ENCODE assay signal across 17 cellular contexts in genomic region chr2:20755132-20755800, GRCh38.
DNase-seq lines count a peak whose midpoint lies in the region; ATAC-seq, FAIRE-seq and TF ChIP-seq lines count a peak whose summit lies in the region.
"Had no signal": no experiment of that assay in that cellular context is flagged by ENCODE, and none has a peak within 500 bp of the region (broad histone marks: within the 10 kb centered on the region; RNA-seq: fewer than 3 reads in every experiment).

No MANE protein-coding gene starts in this region.

- TF ChIP-seq POLR2A in H54 (IDR thresholded peaks at IDR 0.05; ENCODE audit: low read depth, low read length), result no peak

- ATAC-seq in GM19397 (IDR thresholded peaks at IDR 0.05; ENCODE audit: unreplicated experiment), result no peak
- ATAC-seq: activated CD4-positive, CD25-positive, alpha-beta regulatory T cell treated with anti-CD3 and anti-CD28 coated beads, Interleukin-2, amount 50 U/mL, for 24 hours; psoas muscle; T-cell had no signal

- no peak for FAIRE-seq in H54 (lab: Jason Lieb, UNC)
- FAIRE-seq: frontal cortex had no signal

- DNase-seq in EH (ENCODE audit: low read depth) (peak; percentile 5), NCI-H2171 treated with DMSO at 0.1 percent for 48 hours (lab: John Stamatoyannopoulos, UW) (peak; percentile 62), dermis blood vessel endothelial cell (peak; percentile 35), lung microvascular endothelial cell (ENCODE audit: low read depth in 2 of 2) (peak; percentile 23 to 65), H54 (ENCODE audit: insufficient read length, low spot score) (no peak), NCI-H1436 treated with DMSO at 0.1 percent for 48 hours (lab: John Stamatoyannopoulos, UW) (no peak)
- no peak for DNase-seq in activated effector memory CD4-positive, alpha-beta T cell treated with Interleukin-2 at 50 U/mL for 16 hours
- DNase-seq: activated T-cell treated with anti-CD3 and anti-CD28 coated beads, Interleukin-2, amount 50 U/mL, for 1 hour; GM23248; immature natural killer cell; NCI-H2029 treated with DMSO at 0.1 percent for 48 hours; psoas muscle; stimulated activated CD4-positive, alpha-beta T cell treated with anti-CD3 and anti-CD28 coated beads, Interleukin-1b, Interleukin-23, amount 100 ng/mL, for 48 hours; T-cell had no signal

Comparison
In these comparisons a context has a peak if more than half of its experiments do, and no peak if none do; other contexts are left out.
1. DNase-seq: peak in EH (single experiment), NCI-H2171 treated with DMSO at 0.1 percent for 48 hours (single experiment), dermis blood vessel endothelial cell (single experiment) and lung microvascular endothelial cell (2 of 2); none in H54 (single experiment), NCI-H1436 treated with DMSO at 0.1 percent for 48 hours (single experiment) and activated effector memory CD4-positive, alpha-beta T cell treated with Interleukin-2 at 50 U/mL for 16 hours (single experiment).